In the genomic region with DNA sequence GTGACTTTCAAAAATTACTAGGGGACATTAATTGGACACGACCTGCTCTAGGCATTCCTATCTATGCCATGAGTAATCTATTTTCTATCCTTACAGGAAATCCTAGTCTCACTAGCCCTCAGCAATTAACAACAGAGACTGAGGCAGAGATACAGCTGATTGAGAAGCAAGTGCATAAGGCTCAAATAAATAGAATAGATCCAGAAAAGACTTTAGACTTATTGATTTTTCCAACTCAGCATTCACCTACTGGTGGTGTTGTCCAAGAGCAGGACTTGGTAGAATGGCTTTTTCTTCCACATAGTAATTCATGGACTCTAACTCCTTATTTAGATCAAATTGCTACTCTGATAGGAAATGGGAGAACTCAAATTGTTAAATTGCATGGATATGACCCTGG, we compare ENCODE assay signal across 40 cellular contexts.
"Had no signal": no experiment of that assay in that cellular context is flagged by ENCODE, and none has a peak within 500 bp of the region (broad histone marks: within the 10 kb centered on the region; RNA-seq: fewer than 3 reads in every experiment).

No MANE protein-coding gene starts in this region.

- FAIRE-seq: astrocyte, bronchial epithelial cell had no signal

- H3K27ac Mint-ChIP-seq: activated naive CD4-positive, alpha-beta T cell treated with anti-CD3 and anti-CD28 coated beads for 36 hours; activated naive CD4-positive, alpha-beta T cell treated with anti-CD3 and anti-CD28 coated beads, Interleukin-2, amount 10 ng/mL, durations not matched to agents 7 days and 5 days; activated naive CD4-positive, alpha-beta T cell treated with anti-CD3 and anti-CD28 coated beads, Interleukin-2, amount 50 U/mL, for 24 hours; activated naive CD4-positive, alpha-beta T cell treated with anti-CD3 and anti-CD28 coated beads, Interleukin-2, amount 50 U/mL, for 72 hours; activated naive CD8-positive, alpha-beta T cell; activated naive CD8-positive, alpha-beta T cell treated with anti-CD3 and anti-CD28 coated beads for 36 hours; activated naive CD8-positive, alpha-beta T cell treated with anti-CD3 and anti-CD28 coated beads, Interleukin-2, amount 10 ng/mL, durations not matched to agents 7 days and 5 days; activated naive CD8-positive, alpha-beta T cell treated with anti-CD3 and anti-CD28 coated beads, Interleukin-2, amount 50 U/mL, for 24 hours; activated T-cell treated with anti-CD3 and anti-CD28 coated beads, Interleukin-2, amount 50 U/mL, for 24 hours; activated T-cell treated with anti-CD3 and anti-CD28 coated beads, Interleukin-2, amount 50 U/mL, for 72 hours; activated T-helper 1 cell treated with anti-CD3 and anti-CD28 coated beads, Interleukin-12 subunit alpha, Interleukin-12 subunit beta, Interleukin-2, Interleukin-4 antibody, amounts not matched to agents 30 ng/mL and 10 ng/mL and 1 ng/mL, durations not matched to agents 14 hours and 24 hours and 36 hours; activated T-helper 17 cell treated with anti-CD3 and anti-CD28 coated beads, Interleukin-2, amount 50 U/mL, for 72 hours; activated T-helper 2 cell treated with anti-CD3 and anti-CD28 coated beads, Interferon-gamma antibody, Interleukin-2, Interleukin-4, amounts not matched to agents 10 μg/mL and 5 μg/mL and 100 μg/mL, durations not matched to agents 14 hours and 24 hours and 36 hours; brain had no signal

- H3K9me3 ChIP-seq: adrenal gland, ascending aorta, body of pancreas had no signal

- H3K4me3 ChIP-seq: adrenal gland, ascending aorta, body of pancreas, breast epithelium, cardiac muscle cell had no signal

- H3K4me3 Mint-ChIP-seq: activated naive CD4-positive, alpha-beta T cell treated with anti-CD3 and anti-CD28 coated beads for 36 hours; activated naive CD4-positive, alpha-beta T cell treated with anti-CD3 and anti-CD28 coated beads, Interleukin-2, amount 10 ng/mL, durations not matched to agents 7 days and 5 days; activated naive CD4-positive, alpha-beta T cell treated with anti-CD3 and anti-CD28 coated beads, Interleukin-2, amount 50 U/mL, for 24 hours; activated naive CD8-positive, alpha-beta T cell; activated naive CD8-positive, alpha-beta T cell treated with anti-CD3 and anti-CD28 coated beads for 36 hours; activated naive CD8-positive, alpha-beta T cell treated with anti-CD3 and anti-CD28 coated beads, Interleukin-2, amount 10 ng/mL, durations not matched to agents 7 days and 5 days; activated naive CD8-positive, alpha-beta T cell treated with anti-CD3 and anti-CD28 coated beads, Interleukin-2, amount 50 U/mL, for 24 hours; activated T-cell treated with anti-CD3 and anti-CD28 coated beads, Interleukin-2, amount 50 U/mL, for 24 hours; activated T-cell treated with anti-CD3 and anti-CD28 coated beads, Interleukin-2, amount 50 U/mL, for 4 hours; activated T-cell treated with anti-CD3 and anti-CD28 coated beads, Interleukin-2, amount 50 U/mL, for 72 hours; activated T-helper 1 cell treated with anti-CD3 and anti-CD28 coated beads, Interleukin-12 subunit alpha, Interleukin-12 subunit beta, Interleukin-2, Interleukin-4 antibody, amounts not matched to agents 30 ng/mL and 10 ng/mL and 1 ng/mL, durations not matched to agents 14 hours and 24 hours and 36 hours; activated T-helper 17 cell treated with anti-CD3 and anti-CD28 coated beads, Interleukin-2, amount 50 U/mL, for 72 hours; brain; central memory CD8-positive, alpha-beta T cell had no signal

- ATAC-seq: activated naive CD4-positive, alpha-beta T cell treated with anti-CD3 and anti-CD28 coated beads, Interleukin-2, amount 50 U/mL, for 72 hours; activated naive CD8-positive, alpha-beta T cell treated with anti-CD3 and anti-CD28 coated beads, Interleukin-2, amount 50 U/mL, for 24 hours; activated T-cell treated with anti-CD3 and anti-CD28 coated beads, Interleukin-2, amount 50 U/mL, for 4 hours; activated T-cell treated with anti-CD3 and anti-CD28 coated beads, Interleukin-2, amount 50 U/mL, for 72 hours; activated T-helper 17 cell treated with anti-CD3 and anti-CD28 coated beads, Interleukin-2, amount 50 U/mL, for 72 hours; body of pancreas had no signal

- H3K27me3 Mint-ChIP-seq: activated naive CD4-positive, alpha-beta T cell treated with anti-CD3 and anti-CD28 coated beads, Interleukin-2, amount 10 ng/mL, durations not matched to agents 7 days and 5 days; activated naive CD4-positive, alpha-beta T cell treated with anti-CD3 and anti-CD28 coated beads, Interleukin-2, amount 50 U/mL, for 24 hours; activated naive CD8-positive, alpha-beta T cell; activated naive CD8-positive, alpha-beta T cell treated with anti-CD3 and anti-CD28 coated beads for 36 hours; activated naive CD8-positive, alpha-beta T cell treated with anti-CD3 and anti-CD28 coated beads, Interleukin-2, amount 10 ng/mL, durations not matched to agents 7 days and 5 days; activated naive CD8-positive, alpha-beta T cell treated with anti-CD3 and anti-CD28 coated beads, Interleukin-2, amount 50 U/mL, for 24 hours had no signal

- H3K4me1 ChIP-seq: adrenal gland, ascending aorta, body of pancreas, breast epithelium had no signal

- H3K36me3 Mint-ChIP-seq: activated naive CD4-positive, alpha-beta T cell treated with anti-CD3 and anti-CD28 coated beads, Interleukin-2, amount 10 ng/mL, durations not matched to agents 7 days and 5 days; activated naive CD4-positive, alpha-beta T cell treated with anti-CD3 and anti-CD28 coated beads, Interleukin-2, amount 50 U/mL, for 24 hours; activated naive CD4-positive, alpha-beta T cell treated with anti-CD3 and anti-CD28 coated beads, Interleukin-2, amount 50 U/mL, for 72 hours; activated naive CD8-positive, alpha-beta T cell treated with anti-CD3 and anti-CD28 coated beads, Interleukin-2, amount 10 ng/mL, durations not matched to agents 7 days and 5 days; brain had no signal

- H3K36me3 ChIP-seq: adrenal gland, ascending aorta, brain microvascular endothelial cell, breast epithelium, cardiac muscle cell had no signal

- H3K27ac ChIP-seq: adrenal gland, ascending aorta, body of pancreas, brain microvascular endothelial cell, breast epithelium, cardiac muscle cell had no signal

- DNase-seq: activated effector memory CD4-positive, alpha-beta T cell treated with anti-CD3 and anti-CD28 coated beads, Interleukin-2, amount 50 U/mL, for 16 hours; activated effector memory CD4-positive, alpha-beta T cell treated with Interleukin-2 at 50 U/mL for 16 hours; activated gamma-delta T cell; activated gamma-delta T cell treated with Interleukin-2 at 50 U/mL for 16 hours; activated naive CD4-positive, alpha-beta T cell; activated naive CD4-positive, alpha-beta T cell treated with anti-CD3 and anti-CD28 coated beads for 36 hours; activated naive CD4-positive, alpha-beta T cell treated with anti-CD3 and anti-CD28 coated beads, Interleukin-2, amount 10 ng/mL, durations not matched to agents 7 days and 5 days; activated naive CD4-positive, alpha-beta T cell treated with anti-CD3 and anti-CD28 coated beads, Interleukin-2, amount 50 U/mL, for 16 hours; activated naive CD4-positive, alpha-beta T cell treated with Interleukin-2 at 50 U/mL for 16 hours; activated naive CD8-positive, alpha-beta T cell treated with anti-CD3 and anti-CD28 coated beads for 36 hours; activated naive CD8-positive, alpha-beta T cell treated with anti-CD3 and anti-CD28 coated beads, Interleukin-2, amount 10 ng/mL, durations not matched to agents 7 days and 5 days; activated naive CD8-positive, alpha-beta T cell treated with anti-CD3 and anti-CD28 coated beads, Interleukin-2, amount 50 U/mL, for 24 hours; activated T-cell treated with anti-CD3 and anti-CD28 coated beads, Interleukin-2, amount 50 U/mL, for 1 hour; activated T-cell treated with anti-CD3 and anti-CD28 coated beads, Interleukin-2, amount 50 U/mL, for 24 hours; activated T-cell treated with anti-CD3 and anti-CD28 coated beads, Interleukin-2, amount 50 U/mL, for 4 hours; activated T-cell treated with anti-CD3 and anti-CD28 coated beads, Interleukin-2, amount 50 U/mL, for 48 hours; activated T-cell treated with anti-CD3 and anti-CD28 coated beads, Interleukin-2, amount 50 U/mL, for 72 hours; adrenal gland; amniotic stem cell; amygdala; anterior cingulate cortex; aorta; body of pancreas; brain microvascular endothelial cell; caudate nucleus; central memory CD4-positive, alpha-beta T cell; cerebellar nuclear complex had no signal

- H3K27me3 ChIP-seq: adrenal gland, ascending aorta, body of pancreas, brain microvascular endothelial cell, breast epithelium, cardiac muscle cell had no signal

- H3K4me1 Mint-ChIP-seq: activated naive CD4-positive, alpha-beta T cell treated with anti-CD3 and anti-CD28 coated beads, Interleukin-2, amount 10 ng/mL, durations not matched to agents 7 days and 5 days; activated naive CD4-positive, alpha-beta T cell treated with anti-CD3 and anti-CD28 coated beads, Interleukin-2, amount 50 U/mL, for 24 hours; activated naive CD8-positive, alpha-beta T cell treated with anti-CD3 and anti-CD28 coated beads for 36 hours; activated naive CD8-positive, alpha-beta T cell treated with anti-CD3 and anti-CD28 coated beads, Interleukin-2, amount 10 ng/mL, durations not matched to agents 7 days and 5 days; activated T-helper 17 cell treated with anti-CD3 and anti-CD28 coated beads, Interleukin-2, amount 50 U/mL, for 72 hours; brain; central memory CD8-positive, alpha-beta T cell had no signal
